In the genomic region with DNA sequence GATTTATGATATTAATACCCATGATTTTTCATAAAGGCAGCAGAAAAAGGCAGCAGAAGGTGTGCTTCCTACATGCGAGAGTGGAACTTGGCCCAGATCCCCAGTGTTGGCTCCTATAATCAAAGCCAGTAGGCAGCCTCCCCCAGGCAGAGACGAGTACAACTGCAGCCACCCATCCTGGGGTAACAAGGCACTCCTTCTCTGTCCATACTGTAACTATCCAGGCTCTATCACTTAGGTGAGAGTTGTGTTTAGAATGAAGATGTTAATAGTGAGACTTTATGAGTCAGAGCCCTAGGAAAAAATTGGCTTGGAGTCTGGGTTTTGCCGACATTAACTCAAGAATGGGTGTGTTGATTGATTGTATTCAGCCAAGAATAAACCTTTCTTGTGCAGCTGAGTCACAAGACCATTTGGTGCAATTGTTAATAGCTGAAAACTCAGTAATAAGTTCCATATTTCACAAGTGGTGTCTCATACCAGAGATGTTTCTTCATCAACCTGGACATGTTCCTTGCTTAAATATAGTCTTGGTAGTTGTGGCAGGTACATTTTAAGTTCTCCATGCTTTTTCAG, we compare ENCODE assay signal across 15 cellular contexts.
DNase-seq lines count a peak whose midpoint lies in the region; ATAC-seq lines count a peak whose summit lies in the region.
"Had no signal": no experiment of that assay in that cellular context is flagged by ENCODE, and none has a peak within 500 bp of the region (broad histone marks: within the 10 kb centered on the region; RNA-seq: fewer than 3 reads in every experiment).

No MANE protein-coding gene starts in this region.

- no peaks in the 10 kb centered on the region for H3K9me3 Mint-ChIP-seq in activated naive CD8-positive, alpha-beta T cell treated with anti-CD3 and anti-CD28 coated beads for 36 hours
- H3K9me3 Mint-ChIP-seq: activated T-cell treated with anti-CD3 and anti-CD28 coated beads, Interleukin-2, amount 50 U/mL, for 4 hours; effector memory CD8-positive, alpha-beta T cell; memory B cell had no signal

- ATAC-seq in stimulated activated naive CD8-positive, alpha-beta T cell treated with anti-CD3 and anti-CD28 coated beads, Interleukin-15, Interleukin-2, amounts not matched to agents 100 U/mL and 50 U/mL, for 24 hours = no peak
- ATAC-seq: activated T-cell treated with anti-CD3 and anti-CD28 coated beads, Interleukin-2, amount 50 U/mL, for 4 hours; effector memory CD8-positive, alpha-beta T cell had no signal

- no peak overlapping the region for H3K4me3 ChIP-seq in skeletal muscle cell (ENCODE audit: low read depth, low read length)
- H3K4me3 ChIP-seq: ascending aorta had no signal

- no peaks in the 10 kb centered on the region for H3K4me1 Mint-ChIP-seq in activated naive CD8-positive, alpha-beta T cell treated with anti-CD3 and anti-CD28 coated beads for 36 hours
- H3K4me1 Mint-ChIP-seq: memory B cell had no signal

- H3K27me3 Mint-ChIP-seq in activated naive CD8-positive, alpha-beta T cell treated with anti-CD3 and anti-CD28 coated beads for 36 hours = peaks cover 11% of the 10 kb centered on the region

- H3K27ac Mint-ChIP-seq in activated naive CD8-positive, alpha-beta T cell treated with anti-CD3 and anti-CD28 coated beads for 36 hours = no peak overlapping the region
- H3K27ac Mint-ChIP-seq: effector memory CD8-positive, alpha-beta T cell; memory B cell had no signal

- H3K36me3 Mint-ChIP-seq in activated naive CD8-positive, alpha-beta T cell treated with anti-CD3 and anti-CD28 coated beads for 36 hours = no peaks in the 10 kb centered on the region
- H3K36me3 Mint-ChIP-seq: memory B cell had no signal

- no peak overlapping the region for H3K4me3 Mint-ChIP-seq in activated naive CD8-positive, alpha-beta T cell treated with anti-CD3 and anti-CD28 coated beads for 36 hours
- H3K4me3 Mint-ChIP-seq: activated T-cell treated with anti-CD3 and anti-CD28 coated beads, Interleukin-2, amount 50 U/mL, for 4 hours; effector memory CD8-positive, alpha-beta T cell; memory B cell had no signal

- DNase-seq in GM04503 (ENCODE audit: low read depth) (peak; percentile 79), RPMI7951 (ENCODE audit: low read depth) (peak; percentile 77), fibroblast of gingiva (ENCODE audit: low read depth) (peak; percentile 86), skeletal muscle cell (ENCODE audit: low read depth) (peak; percentile 69), MV-4-11 (lab: John Stamatoyannopoulos, UW) (no peak)
- no peak for DNase-seq in stimulated activated naive CD8-positive, alpha-beta T cell treated with anti-CD3 and anti-CD28 coated beads, Interleukin-15, Interleukin-2, amounts not matched to agents 100 U/mL and 50 U/mL, for 24 hours
- no peak for DNase-seq in activated naive CD8-positive, alpha-beta T cell treated with anti-CD3 and anti-CD28 coated beads for 36 hours
- DNase-seq in effector CD4-positive, alpha-beta T cell = no peak
- DNase-seq: activated CD4-positive, CD25-positive, alpha-beta regulatory T cell treated with anti-CD3 and anti-CD28 coated beads, Interleukin-2, amount 50 U/mL, for 72 hours; activated T-cell treated with anti-CD3 and anti-CD28 coated beads, Interleukin-2, amount 50 U/mL, for 4 hours; effector memory CD8-positive, alpha-beta T cell; stimulated activated CD4-positive, alpha-beta T cell treated with anti-CD3 and anti-CD28 coated beads, Interleukin-12 subunit alpha, Interleukin-12 subunit beta, amount 100 ng/mL, for 4 hours; trophoblast cell had no signal

Comparison
In these comparisons a context has a peak if more than half of its experiments do, and no peak if none do; other contexts are left out.
1. DNase-seq: peak in GM04503 (single experiment), RPMI7951 (single experiment), fibroblast of gingiva (single experiment) and skeletal muscle cell (single experiment); none in MV-4-11 (single experiment), stimulated activated naive CD8-positive, alpha-beta T cell treated with anti-CD3 and anti-CD28 coated beads, Interleukin-15, Interleukin-2, amounts not matched to agents 100 U/mL and 50 U/mL, for 24 hours (single experiment), activated naive CD8-positive, alpha-beta T cell treated with anti-CD3 and anti-CD28 coated beads for 36 hours (single experiment) and effector CD4-positive, alpha-beta T cell (single experiment).